12 cellular contexts compared by ENCODE assay signal in the genomic region with DNA sequence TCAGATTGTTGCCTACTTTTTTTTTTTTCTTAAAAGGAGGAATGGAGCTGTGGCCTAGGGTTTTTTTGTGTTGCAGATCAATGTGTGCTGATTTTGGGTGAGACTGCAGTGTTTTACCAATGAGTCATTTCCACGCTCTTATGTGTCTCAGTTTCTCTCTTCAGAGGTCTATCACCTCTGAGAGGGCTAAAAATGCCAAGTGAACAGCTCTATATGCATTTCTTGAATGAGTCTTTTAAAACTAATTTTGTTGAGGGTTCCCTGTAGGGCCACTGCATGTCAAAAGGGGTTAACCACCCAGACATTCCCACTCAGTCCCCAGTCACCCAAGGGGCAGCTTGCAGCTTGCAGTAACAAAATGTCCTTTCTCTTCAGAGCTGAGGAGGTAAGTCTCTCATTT. TPM values are rescaled to one million over a fixed set of nuclear protein-coding genes. Genes with fewer than 3 reads are reported as not detected.
DNase-seq lines count a peak whose midpoint lies in the region; ATAC-seq and TF ChIP-seq lines count a peak whose summit lies in the region.
"Had no signal": no experiment of that assay in that cellular context is flagged by ENCODE, and none has a peak within 500 bp of the region (broad histone marks: within the 10 kb centered on the region; RNA-seq: fewer than 3 reads in every experiment).

No MANE protein-coding gene starts in this region.

- no peak overlapping the region for H3K27ac ChIP-seq in endodermal cell (ENCODE audit: low read depth, low read length)
- no peak overlapping the region for H3K27ac ChIP-seq in left ventricle myocardium inferior (replicated peaks)
- H3K27ac ChIP-seq: BLaER1, dorsolateral prefrontal cortex, tibial nerve had no signal

- DNase-seq in endodermal cell (peak; percentile 71), left ventricle myocardium inferior (no peak), amygdala (lab: John Stamatoyannopoulos, UW) (no peak)
- no peak for DNase-seq in activated CD4-positive, alpha-beta T cell treated with anti-CD3 and anti-CD28 coated beads for 4 hours
- DNase-seq: dorsolateral prefrontal cortex, NCI-H1105 had no signal

- no peaks in the 10 kb centered on the region for H3K27me3 ChIP-seq in endodermal cell (ENCODE audit: control insufficient read depth, insufficient read depth, low read length, poor library complexity, severe bottlenecking)
- no peaks in the 10 kb centered on the region for H3K27me3 ChIP-seq in left ventricle myocardium inferior (ENCODE audit: low read depth)
- H3K27me3 ChIP-seq: BLaER1, dorsolateral prefrontal cortex, tibial nerve had no signal

- intact Hi-C loops in left ventricle myocardium inferior (cut with micrococcal nuclease): no loop called here

- WGBS in endodermal cell (ENCODE audit: insufficient coverage in 1 of 2, insufficient read length in 1 of 2), 2 experiments: 96 to 100% methylated on average over 1 of the region's 1 CpG

- H3K9ac ChIP-seq in endodermal cell (ENCODE audit: extremely low read depth, low read length, poor library complexity, severe bottlenecking): no peak overlapping the region
- H3K9ac ChIP-seq: BLaER1 had no signal

- H3K36me3 Mint-ChIP-seq in endodermal cell (ENCODE audit: low read depth): no peaks in the 10 kb centered on the region

- H3K36me3 ChIP-seq in endodermal cell (ENCODE audit: control insufficient read depth, insufficient read depth, low read length) (no peaks in the 10 kb centered on the region), left ventricle myocardium inferior (no peaks in the 10 kb centered on the region)
- H3K36me3 ChIP-seq: BLaER1, tibial nerve had no signal

- H3K27me3 Mint-ChIP-seq in endodermal cell (ENCODE audit: insufficient read depth): no peaks in the 10 kb centered on the region

- H3K4me1 ChIP-seq in endodermal cell (ENCODE audit: control insufficient read depth, insufficient read depth, low read length) (no peaks in the 10 kb centered on the region), left ventricle myocardium inferior (peaks cover 13% of the 10 kb centered on the region)
- H3K4me1 ChIP-seq: BLaER1 had no signal

- ATAC-seq in GM18498 (IDR thresholded peaks at IDR 0.05; ENCODE audit: unreplicated experiment) (peak; percentile 86), GM21360 (IDR thresholded peaks at IDR 0.05; ENCODE audit: unreplicated experiment) (peak; percentile 49), HG03196 (IDR thresholded peaks at IDR 0.05; ENCODE audit: unreplicated experiment) (peak; percentile 61), HG03108 (IDR thresholded peaks at IDR 0.05; ENCODE audit: unreplicated experiment) (no peak)

- TF ChIP-seq CTCF in endodermal cell (conservative IDR thresholded peaks at IDR 0.05) (no peak), left ventricle myocardium inferior (IDR thresholded peaks at IDR 0.05; ENCODE audit: borderline replicate concordance) (no peak)

- peaks cover 10% of the 10 kb centered on the region for H3K4me1 Mint-ChIP-seq in endodermal cell

- H3K4me3 ChIP-seq in endodermal cell (ENCODE audit: low read length) (no peak overlapping the region), left ventricle myocardium inferior (no peak overlapping the region)
- H3K4me3 ChIP-seq: BLaER1, dorsolateral prefrontal cortex, tibial nerve had no signal

- H3K9me3 ChIP-seq in endodermal cell (ENCODE audit: control insufficient read depth, low read length) (no peaks in the 10 kb centered on the region), left ventricle myocardium inferior (replicated peaks) (no peaks in the 10 kb centered on the region)
- H3K9me3 ChIP-seq: BLaER1, tibial nerve had no signal

- peak overlapping the region; percentile 46 for H3K4me3 Mint-ChIP-seq in endodermal cell

- H3K9me3 Mint-ChIP-seq in endodermal cell: no peaks in the 10 kb centered on the region

- peak overlapping the region; percentile 20 for H3K27ac Mint-ChIP-seq in endodermal cell

RNA-seq across cellular contexts. Expression of gene GLIPR1L2, which starts 24.3 kb away (rescaled TPM):
- total RNA-seq in endodermal cell (under 1 TPM in 1 of 2 donors, not detected in 1; 0.58 TPM), left ventricle myocardium inferior (1.5 TPM)
- polyA plus RNA-seq in endodermal cell (2013, experiment 1 of 2): 0.11 TPM
- 0.17 TPM for polyA plus RNA-seq in endodermal cell (2013, experiment 2 of 2)

RNA-seq across cellular contexts. Expression of gene GLIPR1L1, which starts 32.2 kb away (rescaled TPM):
- 1 to 10 TPM in 1 of 2 donors, not detected in 1; 1.3 TPM for total RNA-seq in endodermal cell
- polyA plus RNA-seq in endodermal cell (2013, experiment 1 of 2): 6.0 TPM
- 3.2 TPM for polyA plus RNA-seq in endodermal cell (2013, experiment 2 of 2)
- total RNA-seq in left ventricle myocardium inferior: not detected
- total RNA-seq: dorsolateral prefrontal cortex, tibial nerve had no signal

RNA-seq across cellular contexts. Expression of gene CAPS2, which starts 36.5 kb away (rescaled TPM):
- total RNA-seq in endodermal cell (1 to 10 TPM; 3.9 to 5.5 TPM), left ventricle myocardium inferior (13.4 TPM)
- polyA plus RNA-seq in endodermal cell (2013, experiment 1 of 2): 7.1 TPM
- 7.7 TPM for polyA plus RNA-seq in endodermal cell (2013, experiment 2 of 2)
